ENCODE assay signal across 1 cellular context in the genomic region with DNA sequence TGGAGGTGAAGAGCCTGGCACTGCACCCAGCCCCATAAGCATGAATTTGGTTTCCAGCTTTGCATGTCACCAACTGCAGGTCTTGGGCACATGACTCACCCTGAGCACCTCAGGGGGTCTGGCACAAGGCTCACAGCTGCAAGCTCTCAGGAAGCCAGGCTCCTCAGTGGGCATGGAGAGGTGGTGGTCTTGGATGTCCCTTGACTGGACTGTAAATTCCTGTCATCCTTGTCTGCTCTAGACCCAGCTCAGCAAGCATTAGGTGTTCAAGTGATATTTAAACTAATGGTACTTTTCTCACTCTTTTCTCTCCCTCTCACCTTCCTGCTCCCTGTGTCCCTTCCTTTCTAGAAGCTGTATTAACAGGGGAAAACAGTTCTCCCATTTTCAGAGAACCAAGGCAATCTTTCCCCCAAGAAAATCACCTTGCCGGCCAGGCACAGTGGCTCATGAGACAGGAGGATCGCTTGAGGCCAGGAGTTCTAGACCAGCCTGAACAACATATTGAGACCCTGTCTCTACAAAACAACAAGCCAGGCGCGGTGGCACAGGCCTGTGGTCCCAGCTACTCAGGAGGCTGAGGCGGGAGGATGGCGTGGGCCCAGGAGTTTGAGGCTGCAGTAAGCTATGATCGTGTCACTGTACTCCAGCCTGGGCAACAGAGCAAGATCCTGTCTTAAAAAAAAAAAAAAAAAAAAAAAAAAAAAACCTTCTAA.
TF ChIP-seq lines count a peak whose summit lies in the region.

No MANE protein-coding gene starts in this region.

TF ChIP-seq in A549, 52 proteins besides CTCF, POLR2A, EP300 and RAD21 (continued from another document):
- TF ChIP-seq E2F6 (IDR thresholded peaks at IDR 0.05; ENCODE audit: borderline replicate concordance, low read depth) (no peak), CBX8 (IDR thresholded peaks at IDR 0.05) (no peak), MAZ (IDR thresholded peaks at IDR 0.05; ENCODE audit: borderline replicate concordance, low read depth, low read length) (no peak), HDAC2 (IDR thresholded peaks at IDR 0.05) (no peak), RNF2 (IDR thresholded peaks at IDR 0.05; ENCODE audit: borderline replicate concordance, low read depth) (no peak), SREBF2 (IDR thresholded peaks at IDR 0.05) (no peak), KDM1A (IDR thresholded peaks at IDR 0.05; ENCODE audit: low read depth) (no peak), NFE2L2 (conservative IDR thresholded peaks at IDR 0.05; ENCODE audit: low read length) (no peak), GATA3 (IDR thresholded peaks at IDR 0.05; ENCODE audit: borderline replicate concordance) (peak; percentile 76; the same call in 1 of the 2 replicates), RFX5 (IDR thresholded peaks at IDR 0.05) (no peak), MYC (IDR thresholded peaks at IDR 0.05; ENCODE audit: borderline replicate concordance, low read length) (no peak), CHD4 (IDR thresholded peaks at IDR 0.05; ENCODE audit: borderline replicate concordance) (no peak; the same call in 1 of the 2 replicates), KDM5A (IDR thresholded peaks at IDR 0.05) (no peak), HEYL (CRISPR knock-in tag; IDR thresholded peaks at IDR 0.05) (peak; percentile 82), NPAS2 (CRISPR knock-in tag; IDR thresholded peaks at IDR 0.05; ENCODE audit: borderline replicate concordance) (no peak), RCOR1 (IDR thresholded peaks at IDR 0.05; ENCODE audit: low read depth, low read length) (no peak), HOXB13 (CRISPR knock-in tag; IDR thresholded peaks at IDR 0.05; ENCODE audit: low read depth) (peak; percentile 94), POLR2AphosphoS2 (conservative IDR thresholded peaks at IDR 0.05; ENCODE audit: low read length) (no peak), ZNF302 (CRISPR knock-in tag; IDR thresholded peaks at IDR 0.05) (peak; percentile 10; the same call in 1 of the 2 replicates), CHD2 (IDR thresholded peaks at IDR 0.05; ENCODE audit: low read length, partially characterized antibody) (no peak), FOSL2 (IDR thresholded peaks at IDR 0.05) (peak; percentile 46; the same call in 1 of the 2 replicates), FOSL2 (CRISPR knock-in tag; IDR thresholded peaks at IDR 0.05) (peak; percentile 86), CBX2 (IDR thresholded peaks at IDR 0.05; ENCODE audit: borderline replicate concordance, low read depth) (no peak), ZFP36 (IDR thresholded peaks at IDR 0.05; ENCODE audit: borderline replicate concordance, partially characterized antibody) (no peak), SMC3 (IDR thresholded peaks at IDR 0.05) (no peak)
- TF ChIP-seq, protein P1, sequence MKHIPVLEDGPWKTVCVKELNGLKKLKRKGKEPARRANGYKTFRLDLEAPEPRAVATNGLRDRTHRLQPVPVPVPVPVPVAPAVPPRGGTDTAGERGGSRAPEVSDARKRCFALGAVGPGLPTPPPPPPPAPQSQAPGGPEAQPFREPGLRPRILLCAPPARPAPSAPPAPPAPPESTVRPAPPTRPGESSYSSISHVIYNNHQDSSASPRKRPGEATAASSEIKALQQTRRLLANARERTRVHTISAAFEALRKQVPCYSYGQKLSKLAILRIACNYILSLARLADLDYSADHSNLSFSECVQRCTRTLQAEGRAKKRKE (CRISPR knock-in tag; IDR thresholded peaks at IDR 0.05; ENCODE audit: low read depth) = peak; percentile 66; the same call in 1 of the 2 replicates
- TF ChIP-seq, protein P2, sequence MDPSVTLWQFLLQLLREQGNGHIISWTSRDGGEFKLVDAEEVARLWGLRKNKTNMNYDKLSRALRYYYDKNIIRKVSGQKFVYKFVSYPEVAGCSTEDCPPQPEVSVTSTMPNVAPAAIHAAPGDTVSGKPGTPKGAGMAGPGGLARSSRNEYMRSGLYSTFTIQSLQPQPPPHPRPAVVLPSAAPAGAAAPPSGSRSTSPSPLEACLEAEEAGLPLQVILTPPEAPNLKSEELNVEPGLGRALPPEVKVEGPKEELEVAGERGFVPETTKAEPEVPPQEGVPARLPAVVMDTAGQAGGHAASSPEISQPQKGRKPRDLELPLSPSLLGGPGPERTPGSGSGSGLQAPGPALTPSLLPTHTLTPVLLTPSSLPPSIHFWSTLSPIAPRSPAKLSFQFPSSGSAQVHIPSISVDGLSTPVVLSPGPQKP (IDR thresholded peaks at IDR 0.05; ENCODE audit: low read depth, low read length) = no peak
